Comparison of ENCODE assay signal across 12 cellular contexts in the genomic region with DNA sequence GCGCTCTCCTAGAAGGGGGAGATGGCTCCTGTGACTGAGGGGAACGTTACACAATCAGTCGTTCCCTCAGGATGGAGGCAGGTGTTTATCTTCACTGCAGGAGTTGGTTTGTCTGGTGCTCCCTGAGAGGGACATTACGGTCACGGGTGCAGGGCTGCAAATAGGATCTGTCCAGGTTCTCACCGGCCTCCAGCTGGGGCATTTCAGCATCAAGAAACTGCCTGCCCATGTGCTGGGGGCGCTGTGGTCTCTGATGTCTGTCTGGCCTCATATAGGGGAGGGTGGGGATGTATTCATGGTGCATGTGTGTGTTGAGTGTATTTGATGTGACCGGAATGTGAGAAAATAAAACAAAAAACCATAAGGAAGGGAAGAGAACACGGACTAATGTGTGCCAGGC.
"Had no signal": no experiment of that assay in that cellular context is flagged by ENCODE, and none has a peak within 500 bp of the region (broad histone marks: within the 10 kb centered on the region; RNA-seq: fewer than 3 reads in every experiment).

No MANE protein-coding gene starts in this region.

- DNase-seq: activated CD8-positive, alpha-beta T cell treated with anti-CD3 and anti-CD28 coated beads for 36 hours; activated naive CD4-positive, alpha-beta T cell treated with anti-CD3 and anti-CD28 coated beads, Interleukin-2, amount 50 U/mL, for 16 hours; adrenal gland; body of pancreas; effector memory CD4-positive, alpha-beta T cell; pancreas; stimulated activated CD4-positive, alpha-beta T cell treated with anti-CD3 and anti-CD28 coated beads, Interleukin-4, amount 100 ng/mL, for 1 hour; stomach had no signal

- H3K27ac ChIP-seq: adrenal gland, body of pancreas, neural progenitor cell, pancreas, stomach, thoracic aorta had no signal

- H3K27me3 Mint-ChIP-seq: activated CD8-positive, alpha-beta T cell treated with anti-CD3 and anti-CD28 coated beads for 36 hours had no signal

- ATAC-seq: activated CD8-positive, alpha-beta T cell treated with anti-CD3 and anti-CD28 coated beads for 36 hours; body of pancreas; pancreas had no signal

- H3K9me3 Mint-ChIP-seq: activated T-helper 2 cell treated with anti-CD3 and anti-CD28 coated beads, Interferon-gamma antibody, Interleukin-2, Interleukin-4, amounts not matched to agents 10 μg/mL and 5 μg/mL and 100 μg/mL, durations not matched to agents 14 hours and 24 hours and 36 hours; central memory CD8-positive, alpha-beta T cell had no signal

- H3K4me3 Mint-ChIP-seq: activated CD8-positive, alpha-beta T cell treated with anti-CD3 and anti-CD28 coated beads for 36 hours; central memory CD8-positive, alpha-beta T cell; neural progenitor cell had no signal

- H3K36me3 Mint-ChIP-seq: neural progenitor cell had no signal

- H3K27ac Mint-ChIP-seq: activated CD8-positive, alpha-beta T cell treated with anti-CD3 and anti-CD28 coated beads for 36 hours; activated T-helper 2 cell treated with anti-CD3 and anti-CD28 coated beads, Interferon-gamma antibody, Interleukin-2, Interleukin-4, amounts not matched to agents 10 μg/mL and 5 μg/mL and 100 μg/mL, durations not matched to agents 14 hours and 24 hours and 36 hours; neural progenitor cell had no signal

- H3K4me1 Mint-ChIP-seq: central memory CD8-positive, alpha-beta T cell had no signal

- H3K4me3 ChIP-seq: adrenal gland, body of pancreas, neural progenitor cell, pancreas, stomach, thoracic aorta had no signal
